In genomic region chr3:196049567-196050122, GRCh38 we compare ENCODE assay signal across 15 cellular contexts.
"Had no signal": no experiment of that assay in that cellular context is flagged by ENCODE, and none has a peak within 500 bp of the region (broad histone marks: within the 10 kb centered on the region; RNA-seq: fewer than 3 reads in every experiment).

No MANE protein-coding gene starts in this region.

- DNase-seq: activated CD4-positive, alpha-beta T cell treated with anti-CD3 and anti-CD28 coated beads for 1 hour; activated naive CD4-positive, alpha-beta T cell treated with anti-CD3 and anti-CD28 coated beads, Interleukin-2, amount 10 ng/mL, durations not matched to agents 7 days and 5 days; amniotic stem cell; central memory CD4-positive, alpha-beta T cell; colonic mucosa; islet precursor cell; mammary epithelial cell; naive B cell; stimulated activated CD4-positive, alpha-beta T cell treated with anti-CD3 and anti-CD28 coated beads, Interleukin-1b, Interleukin-23, amount 100 ng/mL, for 48 hours; T1000; tibial artery had no signal

- H3K9me3 Mint-ChIP-seq: activated naive CD4-positive, alpha-beta T cell treated with anti-CD3 and anti-CD28 coated beads, Interleukin-2, amount 10 ng/mL, durations not matched to agents 7 days and 5 days; naive B cell had no signal

- H3K27ac Mint-ChIP-seq: activated naive CD4-positive, alpha-beta T cell treated with anti-CD3 and anti-CD28 coated beads, Interleukin-2, amount 10 ng/mL, durations not matched to agents 7 days and 5 days; naive B cell had no signal

- H3K4me3 Mint-ChIP-seq: activated naive CD4-positive, alpha-beta T cell treated with anti-CD3 and anti-CD28 coated beads, Interleukin-2, amount 10 ng/mL, durations not matched to agents 7 days and 5 days; naive B cell had no signal

- H3K27ac ChIP-seq: colonic mucosa, esophagus muscularis mucosa, neutrophil, parathyroid adenoma, tibial artery, vagina had no signal

- H3K27me3 Mint-ChIP-seq: activated naive CD4-positive, alpha-beta T cell treated with anti-CD3 and anti-CD28 coated beads, Interleukin-2, amount 10 ng/mL, durations not matched to agents 7 days and 5 days; naive B cell had no signal

- H3K4me1 Mint-ChIP-seq: activated naive CD4-positive, alpha-beta T cell treated with anti-CD3 and anti-CD28 coated beads, Interleukin-2, amount 10 ng/mL, durations not matched to agents 7 days and 5 days; naive B cell had no signal
